In the genomic region with DNA sequence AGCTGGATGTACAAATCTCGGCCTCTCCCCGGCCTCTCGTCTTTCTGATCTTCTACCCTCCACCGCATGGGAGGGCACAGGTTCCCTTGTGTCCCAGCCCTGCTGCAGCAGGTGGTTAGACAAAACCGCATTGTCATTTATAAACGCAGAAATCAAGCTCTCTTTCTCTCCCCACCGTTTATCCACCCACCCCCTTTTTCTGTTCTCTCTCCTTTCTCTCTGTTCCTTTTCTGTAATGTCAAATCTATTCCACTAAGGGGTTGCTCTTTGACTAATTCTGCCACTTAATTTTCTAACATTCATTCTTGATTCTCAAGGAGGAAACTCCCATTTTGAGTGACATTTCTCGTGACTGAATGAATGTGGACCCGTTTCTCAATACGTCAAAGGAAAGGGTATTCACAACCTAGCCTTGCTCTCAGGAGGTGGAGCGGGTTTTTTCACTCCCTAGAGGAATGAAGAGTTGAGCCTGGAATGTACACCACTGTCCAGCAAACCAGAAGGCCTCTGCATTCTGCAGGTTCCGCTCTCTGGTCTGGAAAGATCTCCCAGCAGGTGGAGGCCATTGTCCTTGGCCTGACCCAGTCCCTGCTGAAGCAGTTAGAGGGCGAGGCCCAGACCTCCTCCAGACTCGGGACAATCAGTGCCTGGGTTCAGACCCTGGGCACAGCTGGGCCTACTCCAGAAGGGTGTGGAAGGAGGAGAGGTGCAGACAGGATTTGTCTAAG, we compare ENCODE assay signal across 10 cellular contexts.
DNase-seq lines count a peak whose midpoint lies in the region; ATAC-seq, FAIRE-seq and TF ChIP-seq lines count a peak whose summit lies in the region.
"Had no signal": no experiment of that assay in that cellular context is flagged by ENCODE, and none has a peak within 500 bp of the region (broad histone marks: within the 10 kb centered on the region; RNA-seq: fewer than 3 reads in every experiment).

No MANE protein-coding gene starts in this region.

- no peaks in the 10 kb centered on the region for H4K20me1 ChIP-seq in GM23248 (ENCODE audit: insufficient read depth)

- no peaks in the 10 kb centered on the region for H3K9me3 Mint-ChIP-seq in CD4-positive, alpha-beta T cell
- H3K9me3 Mint-ChIP-seq in activated naive CD8-positive, alpha-beta T cell treated with anti-CD3 and anti-CD28 coated beads, Interleukin-2, amount 10 ng/mL, durations not matched to agents 7 days and 5 days = no peaks in the 10 kb centered on the region
- H3K9me3 Mint-ChIP-seq in osteocyte (ENCODE audit: unreplicated experiment) = no peaks in the 10 kb centered on the region

- H3K4me3 ChIP-seq in GM23248 = no peak overlapping the region

- CTCF ChIA-PET in CD4-positive, alpha-beta T cell (lab: Charles Lee) = interaction anchor here (1.5 to 2.3 kb wide), 2 partner anchors 9 to 24 kb away, joined by 5 to 10 read pairs; no protein-coding TSS in a partner anchor

- H3K27me3 ChIP-seq in CD4-positive, alpha-beta T cell (ENCODE audit: control insufficient read depth, insufficient read depth, low read length) = no peaks in the 10 kb centered on the region
- H3K27me3 ChIP-seq in GM23248 (replicated peaks; ENCODE audit: insufficient read depth) = no peaks in the 10 kb centered on the region

- WGBS in GM23248 (ENCODE audit: low coverage in 1 of 2, low lambda C conversion rate in 2 of 2, missing lambda C conversion rate in 2 of 2), 2 experiments = 85 to 93% methylated on average over 13 to 14 of the region's 14 CpGs

- no peak overlapping the region for H3K27ac ChIP-seq in CD4-positive, alpha-beta T cell (ENCODE audit: low read depth, low read length)
- no peak overlapping the region for H3K27ac ChIP-seq in GM23248

- in situ Hi-C loops in GM23248 (cut with MboI) = no loop called here

- H3K4me1 ChIP-seq in GM23248 (ENCODE audit: insufficient read depth) = no peaks in the 10 kb centered on the region

- no peaks in the 10 kb centered on the region for H3K9me3 ChIP-seq in CD4-positive, alpha-beta T cell (ENCODE audit: control insufficient read depth, low read length)
- no peaks in the 10 kb centered on the region for H3K9me3 ChIP-seq in GM23248 (ENCODE audit: low read depth)

- no peak for FAIRE-seq in urothelium cell line (lab: Jason Lieb, UNC)
- FAIRE-seq: astrocyte had no signal

- no peaks in the 10 kb centered on the region for H3K27me3 Mint-ChIP-seq in CD4-positive, alpha-beta T cell
- H3K27me3 Mint-ChIP-seq in activated naive CD8-positive, alpha-beta T cell treated with anti-CD3 and anti-CD28 coated beads, Interleukin-2, amount 10 ng/mL, durations not matched to agents 7 days and 5 days = no peaks in the 10 kb centered on the region
- no peaks in the 10 kb centered on the region for H3K27me3 Mint-ChIP-seq in osteocyte (ENCODE audit: unreplicated experiment)

- no peaks in the 10 kb centered on the region for H3F3A ChIP-seq in GM23248 (ENCODE audit: insufficient read depth)

- DNase-seq in CD4-positive, alpha-beta T cell = no peak
- DNase-seq in activated naive CD8-positive, alpha-beta T cell treated with anti-CD3 and anti-CD28 coated beads, Interleukin-2, amount 10 ng/mL, durations not matched to agents 7 days and 5 days = no peak
- DNase-seq in stimulated activated CD8-positive, alpha-beta memory T cell treated with anti-CD3 and anti-CD28 coated beads, Interleukin-4, amount 100 ng/mL, for 48 hours = peak; percentile 67
- DNase-seq in urothelium cell line (ENCODE audit: low spot score) (no peak), osteocyte (ENCODE audit: extremely low spot score, unreplicated experiment) (no peak), GM23248 (no peak)
- DNase-seq: right cardiac atrium had no signal

- intact Hi-C loops in CD4-positive, alpha-beta T cell (cut with DNase I, micrococcal nuclease) = no loop called here

- peak; percentile 29 for ATAC-seq in CD4-positive, alpha-beta T cell (ENCODE audit: poor library complexity)
- peak; percentile 61 for ATAC-seq in HG03175 (IDR thresholded peaks at IDR 0.05; ENCODE audit: unreplicated experiment)
- peak; percentile 62 for ATAC-seq in activated naive CD8-positive, alpha-beta T cell treated with anti-CD3 and anti-CD28 coated beads, Interleukin-2, amount 10 ng/mL, durations not matched to agents 7 days and 5 days (ENCODE audit: low read depth)

- H3K27ac Mint-ChIP-seq in CD4-positive, alpha-beta T cell = no peak overlapping the region
- H3K27ac Mint-ChIP-seq in activated naive CD8-positive, alpha-beta T cell treated with anti-CD3 and anti-CD28 coated beads, Interleukin-2, amount 10 ng/mL, durations not matched to agents 7 days and 5 days = peak overlapping the region; percentile 81
- no peak overlapping the region for H3K27ac Mint-ChIP-seq in osteocyte (ENCODE audit: unreplicated experiment)

- no peaks in the 10 kb centered on the region for H3K79me2 ChIP-seq in GM23248 (ENCODE audit: insufficient read depth)

- POLR2A ChIA-PET in CD4-positive, alpha-beta T cell (lab: Charles Lee) = interaction anchor here (1.1 kb wide), 1 partner anchor 9 kb away, joined by 3 read pairs; no protein-coding TSS in a partner anchor
- POLR2A ChIA-PET in activated naive CD8-positive, alpha-beta T cell treated with anti-CD3 and anti-CD28 coated beads, Interleukin-2, amount 10 ng/mL, durations not matched to agents 7 days and 5 days (lab: Charles Lee) = interaction anchor here (1.0 to 1.7 kb wide), 4 partner anchors 8 to 186 kb away, joined by 3 to 5 read pairs (median 4); a partner anchor contains a TSS

- no peak overlapping the region for H3K4me2 ChIP-seq in GM23248 (ENCODE audit: unreplicated experiment)

- no peaks in the 10 kb centered on the region for H3K36me3 Mint-ChIP-seq in CD4-positive, alpha-beta T cell (ENCODE audit: low read depth)
- H3K36me3 Mint-ChIP-seq in activated naive CD8-positive, alpha-beta T cell treated with anti-CD3 and anti-CD28 coated beads, Interleukin-2, amount 10 ng/mL, durations not matched to agents 7 days and 5 days = peaks cover 2% of the 10 kb centered on the region
- no peaks in the 10 kb centered on the region for H3K36me3 Mint-ChIP-seq in osteocyte (ENCODE audit: unreplicated experiment)

- TF ChIP-seq POLR2A in GM19193 (IDR thresholded peaks at IDR 0.05; ENCODE audit: extremely low read depth, insufficient read depth, insufficient read length) = peak; percentile 45

- peak overlapping the region; percentile 34 for H3K4me3 Mint-ChIP-seq in CD4-positive, alpha-beta T cell
- H3K4me3 Mint-ChIP-seq in activated naive CD8-positive, alpha-beta T cell treated with anti-CD3 and anti-CD28 coated beads, Interleukin-2, amount 10 ng/mL, durations not matched to agents 7 days and 5 days = peak overlapping the region; percentile 75
- no peak overlapping the region for H3K4me3 Mint-ChIP-seq in osteocyte (ENCODE audit: unreplicated experiment)

- no peak overlapping the region for H3K9ac ChIP-seq in GM23248

- H3K4me1 Mint-ChIP-seq in CD4-positive, alpha-beta T cell (ENCODE audit: low read depth) = peaks cover 28% of the 10 kb centered on the region
- peaks cover 22% of the 10 kb centered on the region for H3K4me1 Mint-ChIP-seq in activated naive CD8-positive, alpha-beta T cell treated with anti-CD3 and anti-CD28 coated beads, Interleukin-2, amount 10 ng/mL, durations not matched to agents 7 days and 5 days
- H3K4me1 Mint-ChIP-seq in osteocyte (ENCODE audit: unreplicated experiment) = peaks cover 3% of the 10 kb centered on the region

- no peak overlapping the region for H2AFZ ChIP-seq in GM23248

- H3K36me3 ChIP-seq in GM23248 (ENCODE audit: low read depth) = no peaks in the 10 kb centered on the region

- H3K9me2 ChIP-seq in GM23248 (ENCODE audit: insufficient read depth) = no peaks in the 10 kb centered on the region

- no peak for TF ChIP-seq CTCF in CD4-positive, alpha-beta T cell (IDR thresholded peaks at IDR 0.05)
- TF ChIP-seq CTCF in osteocyte (IDR thresholded peaks at IDR 0.05) = no peak
